ENCODE assay signal across 8 cellular contexts in the genomic region with DNA sequence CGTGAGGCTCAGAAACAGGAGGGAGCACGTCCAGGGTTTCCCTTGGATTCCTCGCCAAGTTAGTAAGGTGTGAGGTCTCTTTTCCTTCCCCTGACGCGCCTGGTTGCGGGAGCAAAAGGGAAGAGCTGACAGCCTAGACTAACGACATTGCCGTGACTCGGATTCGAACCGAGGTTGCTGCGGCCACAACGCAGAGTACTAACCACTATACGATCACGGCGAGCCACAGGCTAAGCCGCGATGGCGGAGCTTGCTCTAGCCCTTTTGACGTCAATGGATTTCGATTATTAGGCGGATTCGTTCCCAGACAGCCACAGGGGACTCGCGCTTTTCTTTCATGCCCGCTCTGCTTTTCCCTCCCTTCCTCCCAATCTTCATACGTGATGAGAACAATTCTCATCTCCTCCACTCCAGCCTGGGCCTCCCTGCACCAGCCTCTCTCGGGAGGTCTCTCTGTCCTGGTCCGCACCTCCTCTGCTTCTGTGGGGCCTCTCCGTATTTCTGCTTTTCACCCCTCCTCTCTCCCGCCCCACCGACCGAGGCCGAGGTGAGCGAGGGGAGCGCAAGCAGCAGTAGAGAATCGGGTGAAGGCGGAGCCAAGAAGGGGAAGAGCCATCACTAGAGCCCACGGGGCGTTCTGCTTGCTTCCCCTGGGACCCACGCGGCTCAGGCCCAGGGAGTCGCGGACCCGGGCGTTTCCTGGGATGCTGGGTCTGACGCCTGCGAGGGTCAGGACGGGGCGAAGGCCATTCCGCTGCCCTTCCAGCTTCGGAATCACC.
A peak's percentile ranks its signal among the peaks of the same experiment; 100 is the strongest.
DNase-seq lines count a peak whose midpoint lies in the region; ATAC-seq and TF ChIP-seq lines count a peak whose summit lies in the region.
"Not testable (repeated sequence)": the region's sequence is repeated elsewhere in the genome, so short reads cannot be mapped to it uniquely, and the experiment has no call there.

No MANE protein-coding gene starts in this region.

- ATAC-seq in GM18502 (IDR thresholded peaks at IDR 0.05; ENCODE audit: poor library complexity, unreplicated experiment) (peak; percentile 82), HG02642 (IDR thresholded peaks at IDR 0.05; ENCODE audit: poor library complexity, unreplicated experiment) (peak; percentile 53)

- H3K79me2 ChIP-seq in OCI-LY3 (ENCODE audit: low read length) = not testable (repeated sequence)

- not testable (repeated sequence) for H3K9me3 ChIP-seq in OCI-LY3 (ENCODE audit: insufficient read depth, low read length); iPS-20b (ENCODE audit: insufficient read depth, low read depth, low read length); testis

- H3K27ac ChIP-seq in OCI-LY3 (ENCODE audit: low read length) = peak overlapping the region; percentile 72
- not testable (repeated sequence) for H3K27ac ChIP-seq in coronary artery; iPS-20b (ENCODE audit: low read length); testis

- peak; percentile 19 for DNase-seq in activated T-cell treated with anti-CD3 and anti-CD28 coated beads for 1 hour (ENCODE audit: low read depth)
- DNase-seq in coronary artery (ENCODE audit: low spot score); retinal pigment epithelial cell (ENCODE audit: low read depth): not testable (repeated sequence)
- DNase-seq in testis = peak; percentile 37

- not testable (repeated sequence) for TF ChIP-seq POLR2A in testis (IDR thresholded peaks at IDR 0.05)

- H4K20me1 ChIP-seq in OCI-LY3 (ENCODE audit: insufficient read depth, low read length) = not testable (repeated sequence)

- peak overlapping the region; percentile 89 for H3K9ac ChIP-seq in OCI-LY3 (ENCODE audit: low read length)
- peak overlapping the region; percentile 63 for H3K9ac ChIP-seq in iPS-20b (ENCODE audit: low read depth, low read length)

- not testable (repeated sequence) for TF ChIP-seq CTCF in OCI-LY3 (IDR thresholded peaks at IDR 0.05; ENCODE audit: low read depth, low read length); coronary artery (IDR thresholded peaks at IDR 0.05); retinal pigment epithelial cell (conservative IDR thresholded peaks at IDR 0.05; ENCODE audit: low read depth, low read length); testis (IDR thresholded peaks at IDR 0.05)

- H3K4me3 ChIP-seq in OCI-LY3 (ENCODE audit: low read length) = peak overlapping the region; percentile 87
- peak overlapping the region; percentile 66 for H3K4me3 ChIP-seq in coronary artery
- H3K4me3 ChIP-seq in iPS-20b (ENCODE audit: low read length) = peak overlapping the region; percentile 82
- peak overlapping the region; percentile 67 for H3K4me3 ChIP-seq in retinal pigment epithelial cell (ENCODE audit: low read length)
- H3K4me3 ChIP-seq in testis = peak overlapping the region; percentile 21 to 24

- intact Hi-C loops in testis (cut with DNase I; ENCODE audit: low total_unique reads) = not testable (repeated sequence)

- not testable (repeated sequence) for H3K36me3 ChIP-seq in OCI-LY3 (replicated peaks; ENCODE audit: low read depth, low read length); iPS-20b (ENCODE audit: insufficient read depth, low read depth, low read length); testis (ENCODE audit: low read depth, missing control alignments)

- H3K4me1 ChIP-seq in OCI-LY3 (ENCODE audit: low read length) = peaks cover 25% of the 10 kb centered on the region
- not testable (repeated sequence) for H3K4me1 ChIP-seq in iPS-20b (ENCODE audit: insufficient read depth, low read length); testis

- peak overlapping the region; percentile 87 for H2AFZ ChIP-seq in OCI-LY3 (ENCODE audit: low read depth, low read length)

- WGBS in testis, 2 donors = 15% methylated on average over 4 of the region's 52 CpGs; no CpG with 5 or more reads in 1 of the 2 donors

- peak overlapping the region; percentile 97 for H3K4me2 ChIP-seq in OCI-LY3 (ENCODE audit: low read length)

- H3K27me3 ChIP-seq in OCI-LY3 (ENCODE audit: low read depth, low read length); testis: not testable (repeated sequence)
- H3K27me3 ChIP-seq in iPS-20b (ENCODE audit: insufficient read depth, low read length) = peaks cover 11% of the 10 kb centered on the region; the same call in 1 of the 2 replicates

Comparison
In these comparisons a context has a peak if more than half of its experiments do, and no peak if none do; other contexts are left out.
1. H3K4me3 ChIP-seq: peak in every context shown above with its lines; median percentile 87 in OCI-LY3; 82 in iPS-20b; 67 in retinal pigment epithelial cell; 66 in coronary artery; 22 in testis.